ENCODE assay signal across 8 cellular contexts in genomic region chr9:37303242-37303641, GRCh38.
A peak's percentile ranks its signal among the peaks of the same experiment; 100 is the strongest.
DNase-seq lines count a peak whose midpoint lies in the region; ATAC-seq and TF ChIP-seq lines count a peak whose summit lies in the region.
"Not testable (repeated sequence)": the region's sequence is repeated elsewhere in the genome, so short reads cannot be mapped to it uniquely, and the experiment has no call there.

No MANE protein-coding gene starts in this region.

- H3K4me1 ChIP-seq in BLaER1 treated with 17β-estradiol and CSF1 and Interleukin-3, amounts not matched to agents 10 nM and 100 nM: peaks cover 52 to 75% (median 70%) of the 10 kb centered on the region in 10 experiments
- peaks cover 47% of the 10 kb centered on the region for H3K4me1 ChIP-seq in OCI-LY3 (ENCODE audit: low read length)

- H4K20me1 ChIP-seq in BLaER1 treated with 17β-estradiol and CSF1 and Interleukin-3, amounts not matched to agents 10 nM and 100 nM; OCI-LY3 (ENCODE audit: insufficient read depth, low read length): not testable (repeated sequence)

- H3K4me3 Mint-ChIP-seq in activated CD4-positive, alpha-beta T cell treated with anti-CD3 and anti-CD28 coated beads for 36 hours: not testable (repeated sequence)
- peak overlapping the region; percentile 57 for H3K4me3 Mint-ChIP-seq in activated T-helper 1 cell treated with anti-CD3 and anti-CD28 coated beads, Interleukin-12 subunit alpha, Interleukin-12 subunit beta, Interleukin-2, Interleukin-4 antibody, amounts not matched to agents 30 ng/mL and 10 ng/mL and 1 ng/mL, durations not matched to agents 14 hours and 24 hours and 36 hours
- peak overlapping the region; percentile 18 for H3K4me3 Mint-ChIP-seq in activated naive CD8-positive, alpha-beta T cell treated with anti-CD3 and anti-CD28 coated beads for 36 hours
- H3K4me3 Mint-ChIP-seq in memory B cell: peak overlapping the region; percentile 56
- peak overlapping the region; percentile 15 for H3K4me3 Mint-ChIP-seq in stimulated activated effector memory CD8-positive, alpha-beta T cell treated with anti-CD3 and anti-CD28 coated beads, Interleukin-12 subunit alpha, Interleukin-12 subunit beta, amount 100 ng/mL, for 72 hours

- H3K79me2 ChIP-seq in OCI-LY3 (ENCODE audit: low read length): peaks cover 35% of the 10 kb centered on the region

- not testable (repeated sequence) for H3K9me3 Mint-ChIP-seq in activated CD4-positive, alpha-beta T cell treated with anti-CD3 and anti-CD28 coated beads for 36 hours (ENCODE audit: low read depth); activated T-helper 1 cell treated with anti-CD3 and anti-CD28 coated beads, Interleukin-12 subunit alpha, Interleukin-12 subunit beta, Interleukin-2, Interleukin-4 antibody, amounts not matched to agents 30 ng/mL and 10 ng/mL and 1 ng/mL, durations not matched to agents 14 hours and 24 hours and 36 hours; activated naive CD8-positive, alpha-beta T cell treated with anti-CD3 and anti-CD28 coated beads for 36 hours; memory B cell; stimulated activated effector memory CD8-positive, alpha-beta T cell treated with anti-CD3 and anti-CD28 coated beads, Interleukin-12 subunit alpha, Interleukin-12 subunit beta, amount 100 ng/mL, for 72 hours

- H3K9me3 ChIP-seq in BLaER1 treated with 17β-estradiol and CSF1 and Interleukin-3, amounts not matched to agents 10 nM and 100 nM (replicated peaks in 1 of 11); KOPT-K1 (ENCODE audit: insufficient read depth, low read length, poor library complexity, severe bottlenecking); OCI-LY3 (ENCODE audit: insufficient read depth, low read length): not testable (repeated sequence)

- intact Hi-C loops in activated CD4-positive, alpha-beta T cell treated with anti-CD3 and anti-CD28 coated beads for 36 hours (cut with DNase I, micrococcal nuclease): loop anchor here (2.0 to 5.0 kb wide), 3 partner anchors 181 to 224 kb away; partner anchors contain the start of gene ZCCHC7 (in 1 of the 2)
- intact Hi-C loops in activated T-helper 1 cell treated with anti-CD3 and anti-CD28 coated beads, Interleukin-12 subunit alpha, Interleukin-12 subunit beta, Interleukin-2, Interleukin-4 antibody, amounts not matched to agents 30 ng/mL and 10 ng/mL and 1 ng/mL, durations not matched to agents 14 hours and 24 hours and 36 hours (cut with micrococcal nuclease): loop anchor here (2.0 to 10.0 kb wide), 5 partner anchors 91 to 378 kb away; partner anchors contain the start of gene ZBTB5

- not testable (repeated sequence) for DNase-seq in activated CD4-positive, alpha-beta T cell treated with anti-CD3 and anti-CD28 coated beads for 36 hours; activated T-helper 1 cell treated with anti-CD3 and anti-CD28 coated beads, Interleukin-12 subunit alpha, Interleukin-12 subunit beta, Interleukin-2, Interleukin-4 antibody, amounts not matched to agents 30 ng/mL and 10 ng/mL and 1 ng/mL, durations not matched to agents 14 hours and 24 hours and 36 hours (ENCODE audit: low spot score); activated naive CD8-positive, alpha-beta T cell treated with anti-CD3 and anti-CD28 coated beads for 36 hours; memory B cell (ENCODE audit: low spot score in 2 of 2); stimulated activated effector memory CD8-positive, alpha-beta T cell treated with anti-CD3 and anti-CD28 coated beads, Interleukin-12 subunit alpha, Interleukin-12 subunit beta, amount 100 ng/mL, for 72 hours (ENCODE audit: low spot score in 2 of 2)

- peaks cover 44% of the 10 kb centered on the region for H3K4me1 Mint-ChIP-seq in activated CD4-positive, alpha-beta T cell treated with anti-CD3 and anti-CD28 coated beads for 36 hours
- peaks cover 42% of the 10 kb centered on the region for H3K4me1 Mint-ChIP-seq in activated T-helper 1 cell treated with anti-CD3 and anti-CD28 coated beads, Interleukin-12 subunit alpha, Interleukin-12 subunit beta, Interleukin-2, Interleukin-4 antibody, amounts not matched to agents 30 ng/mL and 10 ng/mL and 1 ng/mL, durations not matched to agents 14 hours and 24 hours and 36 hours (ENCODE audit: low read depth)
- H3K4me1 Mint-ChIP-seq in activated naive CD8-positive, alpha-beta T cell treated with anti-CD3 and anti-CD28 coated beads for 36 hours: peaks cover 49% of the 10 kb centered on the region
- H3K4me1 Mint-ChIP-seq in memory B cell: peaks cover 39% of the 10 kb centered on the region
- peaks cover 58% of the 10 kb centered on the region for H3K4me1 Mint-ChIP-seq in stimulated activated effector memory CD8-positive, alpha-beta T cell treated with anti-CD3 and anti-CD28 coated beads, Interleukin-12 subunit alpha, Interleukin-12 subunit beta, amount 100 ng/mL, for 72 hours

- H3K9ac ChIP-seq in BLaER1 treated with 17β-estradiol and CSF1 and Interleukin-3, amounts not matched to agents 10 nM and 100 nM: peak overlapping the region in 9 of 11 experiments; percentile 32 to 86 (median 61); a peak in 19 of 22 replicates
- H3K9ac ChIP-seq in OCI-LY3 (ENCODE audit: low read length): not testable (repeated sequence)

- not testable (repeated sequence) for ATAC-seq in activated CD4-positive, alpha-beta T cell treated with anti-CD3 and anti-CD28 coated beads for 36 hours; stimulated activated effector memory CD8-positive, alpha-beta T cell treated with anti-CD3 and anti-CD28 coated beads, Interleukin-12 subunit alpha, Interleukin-12 subunit beta, amount 100 ng/mL, for 72 hours
- peak; percentile 6 for ATAC-seq in memory B cell (ENCODE audit: low read depth)

- POLR2A ChIA-PET in activated CD4-positive, alpha-beta T cell treated with anti-CD3 and anti-CD28 coated beads for 36 hours (lab: Charles Lee): not testable (repeated sequence)

- peak overlapping the region; percentile 68 for H3K27ac Mint-ChIP-seq in activated CD4-positive, alpha-beta T cell treated with anti-CD3 and anti-CD28 coated beads for 36 hours
- H3K27ac Mint-ChIP-seq in activated T-helper 1 cell treated with anti-CD3 and anti-CD28 coated beads, Interleukin-12 subunit alpha, Interleukin-12 subunit beta, Interleukin-2, Interleukin-4 antibody, amounts not matched to agents 30 ng/mL and 10 ng/mL and 1 ng/mL, durations not matched to agents 14 hours and 24 hours and 36 hours: not testable (repeated sequence)
- peak overlapping the region; percentile 95 for H3K27ac Mint-ChIP-seq in activated naive CD8-positive, alpha-beta T cell treated with anti-CD3 and anti-CD28 coated beads for 36 hours
- H3K27ac Mint-ChIP-seq in memory B cell: peak overlapping the region; percentile 74
- H3K27ac Mint-ChIP-seq in stimulated activated effector memory CD8-positive, alpha-beta T cell treated with anti-CD3 and anti-CD28 coated beads, Interleukin-12 subunit alpha, Interleukin-12 subunit beta, amount 100 ng/mL, for 72 hours: peak overlapping the region; percentile 81

- not testable (repeated sequence) for H3K27me3 Mint-ChIP-seq in activated CD4-positive, alpha-beta T cell treated with anti-CD3 and anti-CD28 coated beads for 36 hours; activated T-helper 1 cell treated with anti-CD3 and anti-CD28 coated beads, Interleukin-12 subunit alpha, Interleukin-12 subunit beta, Interleukin-2, Interleukin-4 antibody, amounts not matched to agents 30 ng/mL and 10 ng/mL and 1 ng/mL, durations not matched to agents 14 hours and 24 hours and 36 hours (ENCODE audit: insufficient read depth); activated naive CD8-positive, alpha-beta T cell treated with anti-CD3 and anti-CD28 coated beads for 36 hours; memory B cell

- peaks cover 12 to 90% (median 56%) of the 10 kb centered on the region in 11 experiments; a peak in 18 of 22 replicates for H3K36me3 ChIP-seq in BLaER1 treated with 17β-estradiol and CSF1 and Interleukin-3, amounts not matched to agents 10 nM and 100 nM
- H3K36me3 ChIP-seq in KOPT-K1 (ENCODE audit: insufficient read depth, low read length): peaks cover 14% of the 10 kb centered on the region
- H3K36me3 ChIP-seq in OCI-LY3 (replicated peaks; ENCODE audit: low read depth, low read length): not testable (repeated sequence)

- H3K27me3 ChIP-seq in BLaER1 treated with 17β-estradiol and CSF1 and Interleukin-3, amounts not matched to agents 10 nM and 100 nM; OCI-LY3 (ENCODE audit: low read depth, low read length): not testable (repeated sequence)

- H3K4me3 ChIP-seq in BLaER1 treated with 17β-estradiol and CSF1 and Interleukin-3, amounts not matched to agents 10 nM and 100 nM: peak overlapping the region in 9 of 10 experiments; percentile 6 to 36 (median 24); a peak in 11 of 20 replicates
- not testable (repeated sequence) for H3K4me3 ChIP-seq in OCI-LY3 (ENCODE audit: low read length)

- H3K36me3 Mint-ChIP-seq in activated CD4-positive, alpha-beta T cell treated with anti-CD3 and anti-CD28 coated beads for 36 hours (ENCODE audit: low read depth): peaks cover 29% of the 10 kb centered on the region
- peaks cover 19% of the 10 kb centered on the region for H3K36me3 Mint-ChIP-seq in activated T-helper 1 cell treated with anti-CD3 and anti-CD28 coated beads, Interleukin-12 subunit alpha, Interleukin-12 subunit beta, Interleukin-2, Interleukin-4 antibody, amounts not matched to agents 30 ng/mL and 10 ng/mL and 1 ng/mL, durations not matched to agents 14 hours and 24 hours and 36 hours (ENCODE audit: low read depth)
- peaks cover 42% of the 10 kb centered on the region for H3K36me3 Mint-ChIP-seq in activated naive CD8-positive, alpha-beta T cell treated with anti-CD3 and anti-CD28 coated beads for 36 hours
- H3K36me3 Mint-ChIP-seq in memory B cell: peaks cover 21% of the 10 kb centered on the region
- peaks cover 35% of the 10 kb centered on the region for H3K36me3 Mint-ChIP-seq in stimulated activated effector memory CD8-positive, alpha-beta T cell treated with anti-CD3 and anti-CD28 coated beads, Interleukin-12 subunit alpha, Interleukin-12 subunit beta, amount 100 ng/mL, for 72 hours

- CTCF ChIA-PET in activated CD4-positive, alpha-beta T cell treated with anti-CD3 and anti-CD28 coated beads for 36 hours (lab: Charles Lee): interaction anchor here (0.8 to 1.7 kb wide), 2 partner anchors 11 to 90 kb away, joined by 3 to 4 read pairs; no protein-coding TSS in a partner anchor

- TF ChIP-seq CTCF in OCI-LY3 (IDR thresholded peaks at IDR 0.05; ENCODE audit: low read depth, low read length): not testable (repeated sequence)

- not testable (repeated sequence) for H2AFZ ChIP-seq in OCI-LY3 (ENCODE audit: low read depth, low read length)

- H3K4me2 ChIP-seq in BLaER1 treated with 17β-estradiol and CSF1 and Interleukin-3, amounts not matched to agents 10 nM and 100 nM: peak overlapping the region; percentile 66 to 95 (median 79)
- H3K4me2 ChIP-seq in OCI-LY3 (ENCODE audit: low read length): not testable (repeated sequence)

- peak overlapping the region in 10 of 11 experiments; percentile 31 to 98 (median 90); a peak in 19 of 22 replicates for H3K27ac ChIP-seq in BLaER1 treated with 17β-estradiol and CSF1 and Interleukin-3, amounts not matched to agents 10 nM and 100 nM
- peak overlapping the region; percentile 63 for H3K27ac ChIP-seq in KOPT-K1 (ENCODE audit: low read depth, low read length, poor library complexity, severe bottlenecking)
- H3K27ac ChIP-seq in OCI-LY3 (ENCODE audit: low read length): peak overlapping the region; percentile 81; the same call in 1 of the 2 replicates
